25 cellular contexts compared by ENCODE assay signal in the genomic region with DNA sequence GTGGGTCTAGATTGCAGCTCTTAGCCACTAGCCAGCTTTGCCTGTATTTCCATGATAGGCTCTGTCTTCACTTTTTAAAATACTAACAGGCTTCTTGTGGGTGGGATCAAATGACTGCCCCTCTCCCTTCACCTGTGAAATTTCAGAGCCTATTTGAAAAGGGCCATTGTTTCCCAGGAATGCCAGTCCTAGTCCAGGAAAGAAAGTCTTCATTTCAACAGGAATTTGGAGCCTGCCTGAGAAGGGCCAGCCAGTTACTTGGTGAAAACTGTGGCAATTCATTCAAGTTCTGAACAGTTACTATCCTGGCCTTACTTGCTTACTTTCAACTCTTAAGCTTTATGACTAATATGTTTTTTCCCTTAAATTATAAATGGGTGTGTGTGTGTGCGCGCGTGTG.
A peak's percentile ranks its signal among the peaks of the same experiment; 100 is the strongest.
DNase-seq lines count a peak whose midpoint lies in the region; ATAC-seq, FAIRE-seq and TF ChIP-seq lines count a peak whose summit lies in the region.
"Had no signal": no experiment of that assay in that cellular context is flagged by ENCODE, and none has a peak within 500 bp of the region (broad histone marks: within the 10 kb centered on the region; RNA-seq: fewer than 3 reads in every experiment).

No MANE protein-coding gene starts in this region.

- H2BK12ac ChIP-seq in H1 (ENCODE audit: low read depth, low read length) = peak overlapping the region; percentile 78; the same call in 1 of the 2 replicates

- TF ChIP-seq CTCF in H1 (IDR thresholded peaks at IDR 0.05; ENCODE audit: control extremely low read depth in 1 of 3, insufficient read depth in 1 of 3, low read depth in 1 of 3, low read length in 3 of 3) (no peak), type B pancreatic cell (conservative IDR thresholded peaks at IDR 0.05) (no peak)

- no peak overlapping the region for H4K5ac ChIP-seq in H1 (ENCODE audit: insufficient read length, low read depth, low read length)

- peak; percentile 66 for FAIRE-seq in H1 (lab: Jason Lieb, UNC)
- FAIRE-seq: GM19239 had no signal

- no peak for TF ChIP-seq POLR2A in H1 (IDR thresholded peaks at IDR 0.05; ENCODE audit: control extremely low read depth in 1 of 2, low read depth in 2 of 2, low read length in 2 of 2)

- POLR2A ChIA-PET in H1 (lab: Charles Lee; ENCODE audit: partially characterized antibody) = interaction anchor here (1.0 to 1.5 kb wide), 2 partner anchors 10 to 349 kb away, joined by 3 to 4 read pairs; partner anchors contain the start of gene COL11A1

- H3K36me3 ChIP-seq in H1 (ENCODE audit: control insufficient read depth in 2 of 4, insufficient read depth in 4 of 4, low read length in 3 of 4) (no peaks in the 10 kb centered on the region), mesodermal cell (ENCODE audit: control insufficient read depth, insufficient read depth, low read length) (no peaks in the 10 kb centered on the region)
- H3K36me3 ChIP-seq: spleen, tibial nerve, WERI-Rb-1 had no signal

- no peak overlapping the region for H2BK5ac ChIP-seq in H1 (ENCODE audit: low read depth, low read length)

- H3K4me1 ChIP-seq in H1 (replicated peaks in 1 of 4; ENCODE audit: control insufficient read depth in 3 of 4, insufficient read depth in 4 of 4, low read length in 3 of 4) = peaks cover 1 to 7% (median 4%) of the 10 kb centered on the region in 4 experiments; a peak in 5 of 7 replicates
- H3K4me1 ChIP-seq in mesodermal cell (ENCODE audit: control insufficient read depth, insufficient read depth, low read length, poor library complexity, severe bottlenecking) = peaks cover 15% of the 10 kb centered on the region
- H3K4me1 ChIP-seq: Caco-2, spleen had no signal

- H3K23ac ChIP-seq in H1 (ENCODE audit: insufficient read length) = no peak overlapping the region

- CTCF ChIA-PET in H1 (lab: Charles Lee; ENCODE audit: partially characterized antibody) = interaction anchor here (1.2 to 1.9 kb wide), 3 partner anchors 54 to 352 kb away, joined by 3 to 9 read pairs (median 3); no protein-coding TSS in a partner anchor

- H3K14ac ChIP-seq in H1 (ENCODE audit: insufficient read length) = no peak overlapping the region

- H3K27me3 ChIP-seq in H1 (replicated peaks in 1 of 4; ENCODE audit: control insufficient read depth in 3 of 4, extremely low read depth in 1 of 4, insufficient read depth in 3 of 4, low read length in 3 of 4) = peaks cover 0 to 1% (median 0%) of the 10 kb centered on the region in 4 experiments; a peak in 1 of 7 replicates
- H3K27me3 ChIP-seq: spleen, tibial nerve had no signal

- H3K27me3 Mint-ChIP-seq in type B pancreatic cell = no peaks in the 10 kb centered on the region

- H2BK20ac ChIP-seq in H1 (ENCODE audit: low read length) = peak overlapping the region; percentile 98; the same call in 1 of the 2 replicates

- TF ChIP-seq EP300 in H1 (IDR thresholded peaks at IDR 0.05; ENCODE audit: borderline replicate concordance in 1 of 2, low read depth in 2 of 2, low read length in 2 of 2) = no peak

- H4K91ac ChIP-seq in H1 (replicated peaks; ENCODE audit: insufficient read length, low read length) = peak overlapping the region; percentile 50

- no peaks in the 10 kb centered on the region for H3K36me3 Mint-ChIP-seq in type B pancreatic cell

- H3K23me2 ChIP-seq in H1 (ENCODE audit: low read depth, low read length) = no peaks in the 10 kb centered on the region

- no peak for TF ChIP-seq RAD21 in H1 (IDR thresholded peaks at IDR 0.05 in 1 of 2, conservative IDR thresholded peaks at IDR 0.05 in 1 of 2; ENCODE audit: low read depth in 2 of 2, low read length in 2 of 2)

- ATAC-seq in GM21576 (IDR thresholded peaks at IDR 0.05; ENCODE audit: unreplicated experiment) = no peak
- ATAC-seq: activated T-cell treated with anti-CD3 and anti-CD28 coated beads, Interleukin-2, amount 50 U/mL, for 4 hours; left cardiac atrium had no signal

- no peak overlapping the region for H3K56ac ChIP-seq in H1 (replicated peaks; ENCODE audit: insufficient read length, low read depth, low read length)

- no peak overlapping the region for H4K8ac ChIP-seq in H1 (ENCODE audit: extremely low read depth, insufficient read depth, low read length)

- H3K9me3 Mint-ChIP-seq in type B pancreatic cell = no peaks in the 10 kb centered on the region
- H3K9me3 Mint-ChIP-seq: activated CD4-positive, alpha-beta T cell treated with anti-CD3 and anti-CD28 coated beads, Interleukin-2, amount 10 ng/mL, durations not matched to agents 24 days and 14 days; activated T-cell treated with anti-CD3 and anti-CD28 coated beads, Interleukin-2, amount 50 U/mL, for 4 hours had no signal

- no peak overlapping the region for H3K9ac ChIP-seq in H1 (replicated peaks in 1 of 4; ENCODE audit: extremely low read depth in 1 of 4, low read depth in 3 of 4, low read length in 3 of 4)

- H3K4ac ChIP-seq in H1 (replicated peaks; ENCODE audit: insufficient read length, low read depth, low read length) = no peak overlapping the region

- no peaks in the 10 kb centered on the region for H3K79me2 ChIP-seq in H1 (ENCODE audit: control insufficient read depth in 1 of 2, insufficient read depth in 2 of 2, low read length in 2 of 2)

- DNase-seq in NCI-H526 treated with DMSO at 0.1 percent for 48 hours (lab: John Stamatoyannopoulos, UW) (peak; percentile 91), H1 (ENCODE audit: low read depth in 1 of 2, low spot score in 2 of 2) (peak in 1 of 2 experiments; percentile 41), type B pancreatic cell (ENCODE audit: extremely low spot score, unreplicated experiment) (no peak), SHP77 treated with DMSO at 0.1 percent for 48 hours (lab: John Stamatoyannopoulos, UW) (no peak), NCI-H1694 treated with DMSO at 0.1 percent for 48 hours (lab: John Stamatoyannopoulos, UW) (no peak)
- DNase-seq: activated CD4-positive, alpha-beta T cell treated with anti-CD3 and anti-CD28 coated beads, Interleukin-2, amount 10 ng/mL, durations not matched to agents 24 days and 14 days; activated T-cell treated with anti-CD3 and anti-CD28 coated beads, Interleukin-2, amount 50 U/mL, for 4 hours; C1 segment of cervical spinal cord; Caco-2; effector CD4-positive, alpha-beta T cell; glutamatergic neuron; KBM-7; left cardiac atrium; NCI-H1436; NCI-H2171; NCI-H510A; SIG-M5; spleen; T1000; WERI-Rb-1 had no signal

- no peaks in the 10 kb centered on the region for H3K9me3 ChIP-seq in H1 (ENCODE audit: insufficient read depth in 2 of 2, low read depth in 1 of 2, low read length in 1 of 2)
- no peaks in the 10 kb centered on the region for H3K9me3 ChIP-seq in mesodermal cell (ENCODE audit: control insufficient read depth, low read length)
- H3K9me3 ChIP-seq: Caco-2, spleen, tibial nerve had no signal

- H3K27ac Mint-ChIP-seq in type B pancreatic cell = peak overlapping the region; percentile 10
- H3K27ac Mint-ChIP-seq: activated CD4-positive, alpha-beta T cell treated with anti-CD3 and anti-CD28 coated beads, Interleukin-2, amount 10 ng/mL, durations not matched to agents 24 days and 14 days had no signal

- H3K27ac ChIP-seq in H1 (ENCODE audit: low read depth, low read length) (no peak overlapping the region), mesodermal cell (ENCODE audit: low read depth, low read length, severe bottlenecking) (peak overlapping the region; percentile 0)
- H3K27ac ChIP-seq: epithelial cell of prostate, spleen, tibial nerve, WERI-Rb-1 had no signal

- H3K4me1 Mint-ChIP-seq in type B pancreatic cell (ENCODE audit: unreplicated experiment) = peaks cover 8% of the 10 kb centered on the region
- H3K4me1 Mint-ChIP-seq: activated CD4-positive, alpha-beta T cell treated with anti-CD3 and anti-CD28 coated beads, Interleukin-2, amount 10 ng/mL, durations not matched to agents 24 days and 14 days had no signal

- H2BK120ac ChIP-seq in H1 (replicated peaks; ENCODE audit: low read depth, low read length) = no peak overlapping the region

- H2BK15ac ChIP-seq in H1 (ENCODE audit: low read length) = no peak overlapping the region

- no peaks in the 10 kb centered on the region for H3K79me1 ChIP-seq in H1 (ENCODE audit: low read depth, low read length)

- H2AFZ ChIP-seq in H1 (ENCODE audit: low read length) = 0 out of 2 replicates have a peak overlapping the region, but pooled peaks have one; percentile 68

- 79% methylated on average over 3 of the region's 3 CpGs; no CpG with 5 or more reads in 1 of the 2 experiments for WGBS in H1 (ENCODE audit: extremely low coverage in 1 of 2, insufficient coverage in 1 of 2, insufficient read length in 1 of 2, insufficient replicate concordance in 2 of 2, low coverage in 1 of 2, low lambda C conversion rate in 2 of 2, missing lambda C conversion rate in 1 of 2), 2 experiments
- WGBS in mesodermal cell (ENCODE audit: insufficient coverage in 2 of 2), 2 experiments = no CpG with 5 or more reads among the region's 3 CpGs

- H3K4me3 Mint-ChIP-seq in type B pancreatic cell = no peak overlapping the region
- H3K4me3 Mint-ChIP-seq: activated CD4-positive, alpha-beta T cell treated with anti-CD3 and anti-CD28 coated beads, Interleukin-2, amount 10 ng/mL, durations not matched to agents 24 days and 14 days; activated T-cell treated with anti-CD3 and anti-CD28 coated beads, Interleukin-2, amount 50 U/mL, for 4 hours had no signal

- H3K4me2 ChIP-seq in H1 (ENCODE audit: insufficient read depth in 1 of 2, low read depth in 2 of 2, low read length in 2 of 2) = peak overlapping the region; percentile 26 to 54; a peak in 2 of 4 replicates

- H3K4me3 ChIP-seq in H1 (ENCODE audit: extremely low read depth in 1 of 4, insufficient read depth in 2 of 4, low read depth in 3 of 4, low read length in 4 of 4) (peak overlapping the region in 1 of 4 experiments; percentile 20; a peak in 1 of 8 replicates), mesodermal cell (ENCODE audit: extremely low read depth, insufficient read depth, low read length, poor library complexity, severe bottlenecking) (no peak overlapping the region)
- H3K4me3 ChIP-seq: spleen, tibial nerve had no signal

- peak overlapping the region; percentile 49; the same call in 1 of the 2 replicates for H3K18ac ChIP-seq in H1 (ENCODE audit: extremely low read depth, low read length)

- no peaks in the 10 kb centered on the region for H4K20me1 ChIP-seq in H1 (replicated peaks in 1 of 2; ENCODE audit: control insufficient read depth in 1 of 2, insufficient read depth in 2 of 2, low read length in 2 of 2)

- no peak overlapping the region for H2AK5ac ChIP-seq in H1 (ENCODE audit: low read depth, low read length)

TF ChIP-seq in H1, 55 proteins besides CTCF, POLR2A, EP300 and RAD21:
- TF ChIP-seq TEAD4 (IDR thresholded peaks at IDR 0.05; ENCODE audit: low read depth, low read length) (peak; percentile 87), ASH2L (IDR thresholded peaks at IDR 0.05; ENCODE audit: low read length) (peak; percentile 57), CBX8 (IDR thresholded peaks at IDR 0.05; ENCODE audit: borderline replicate concordance, low read depth, low read length) (no peak)
